In the genomic region with DNA sequence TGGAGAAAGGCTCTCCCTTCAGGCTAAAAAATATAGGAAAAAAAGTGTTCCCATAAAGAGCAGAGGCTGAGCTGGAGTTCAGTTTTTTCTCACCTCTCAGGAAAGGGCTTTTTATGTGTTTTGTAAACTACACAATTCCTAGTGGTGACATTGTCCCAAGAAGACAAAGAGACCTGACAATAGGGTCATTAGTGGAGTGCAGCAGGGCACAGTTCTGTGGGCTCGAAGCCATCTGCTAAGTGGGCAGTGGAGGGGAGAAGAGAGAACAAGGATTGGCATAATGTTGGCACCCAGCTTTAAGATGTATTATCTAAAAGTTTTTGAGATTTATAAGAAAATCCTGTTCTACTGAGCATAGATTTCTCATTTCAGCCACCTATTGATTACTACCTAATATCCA, we compare ENCODE assay signal across 2 cellular contexts.
TF ChIP-seq lines count a peak whose summit lies in the region.

No MANE protein-coding gene starts in this region.

TF ChIP-seq in GM23338, 12 proteins besides CTCF, POLR2A, EP300 and RAD21 (continues in another document):
- TF ChIP-seq, protein P1, sequence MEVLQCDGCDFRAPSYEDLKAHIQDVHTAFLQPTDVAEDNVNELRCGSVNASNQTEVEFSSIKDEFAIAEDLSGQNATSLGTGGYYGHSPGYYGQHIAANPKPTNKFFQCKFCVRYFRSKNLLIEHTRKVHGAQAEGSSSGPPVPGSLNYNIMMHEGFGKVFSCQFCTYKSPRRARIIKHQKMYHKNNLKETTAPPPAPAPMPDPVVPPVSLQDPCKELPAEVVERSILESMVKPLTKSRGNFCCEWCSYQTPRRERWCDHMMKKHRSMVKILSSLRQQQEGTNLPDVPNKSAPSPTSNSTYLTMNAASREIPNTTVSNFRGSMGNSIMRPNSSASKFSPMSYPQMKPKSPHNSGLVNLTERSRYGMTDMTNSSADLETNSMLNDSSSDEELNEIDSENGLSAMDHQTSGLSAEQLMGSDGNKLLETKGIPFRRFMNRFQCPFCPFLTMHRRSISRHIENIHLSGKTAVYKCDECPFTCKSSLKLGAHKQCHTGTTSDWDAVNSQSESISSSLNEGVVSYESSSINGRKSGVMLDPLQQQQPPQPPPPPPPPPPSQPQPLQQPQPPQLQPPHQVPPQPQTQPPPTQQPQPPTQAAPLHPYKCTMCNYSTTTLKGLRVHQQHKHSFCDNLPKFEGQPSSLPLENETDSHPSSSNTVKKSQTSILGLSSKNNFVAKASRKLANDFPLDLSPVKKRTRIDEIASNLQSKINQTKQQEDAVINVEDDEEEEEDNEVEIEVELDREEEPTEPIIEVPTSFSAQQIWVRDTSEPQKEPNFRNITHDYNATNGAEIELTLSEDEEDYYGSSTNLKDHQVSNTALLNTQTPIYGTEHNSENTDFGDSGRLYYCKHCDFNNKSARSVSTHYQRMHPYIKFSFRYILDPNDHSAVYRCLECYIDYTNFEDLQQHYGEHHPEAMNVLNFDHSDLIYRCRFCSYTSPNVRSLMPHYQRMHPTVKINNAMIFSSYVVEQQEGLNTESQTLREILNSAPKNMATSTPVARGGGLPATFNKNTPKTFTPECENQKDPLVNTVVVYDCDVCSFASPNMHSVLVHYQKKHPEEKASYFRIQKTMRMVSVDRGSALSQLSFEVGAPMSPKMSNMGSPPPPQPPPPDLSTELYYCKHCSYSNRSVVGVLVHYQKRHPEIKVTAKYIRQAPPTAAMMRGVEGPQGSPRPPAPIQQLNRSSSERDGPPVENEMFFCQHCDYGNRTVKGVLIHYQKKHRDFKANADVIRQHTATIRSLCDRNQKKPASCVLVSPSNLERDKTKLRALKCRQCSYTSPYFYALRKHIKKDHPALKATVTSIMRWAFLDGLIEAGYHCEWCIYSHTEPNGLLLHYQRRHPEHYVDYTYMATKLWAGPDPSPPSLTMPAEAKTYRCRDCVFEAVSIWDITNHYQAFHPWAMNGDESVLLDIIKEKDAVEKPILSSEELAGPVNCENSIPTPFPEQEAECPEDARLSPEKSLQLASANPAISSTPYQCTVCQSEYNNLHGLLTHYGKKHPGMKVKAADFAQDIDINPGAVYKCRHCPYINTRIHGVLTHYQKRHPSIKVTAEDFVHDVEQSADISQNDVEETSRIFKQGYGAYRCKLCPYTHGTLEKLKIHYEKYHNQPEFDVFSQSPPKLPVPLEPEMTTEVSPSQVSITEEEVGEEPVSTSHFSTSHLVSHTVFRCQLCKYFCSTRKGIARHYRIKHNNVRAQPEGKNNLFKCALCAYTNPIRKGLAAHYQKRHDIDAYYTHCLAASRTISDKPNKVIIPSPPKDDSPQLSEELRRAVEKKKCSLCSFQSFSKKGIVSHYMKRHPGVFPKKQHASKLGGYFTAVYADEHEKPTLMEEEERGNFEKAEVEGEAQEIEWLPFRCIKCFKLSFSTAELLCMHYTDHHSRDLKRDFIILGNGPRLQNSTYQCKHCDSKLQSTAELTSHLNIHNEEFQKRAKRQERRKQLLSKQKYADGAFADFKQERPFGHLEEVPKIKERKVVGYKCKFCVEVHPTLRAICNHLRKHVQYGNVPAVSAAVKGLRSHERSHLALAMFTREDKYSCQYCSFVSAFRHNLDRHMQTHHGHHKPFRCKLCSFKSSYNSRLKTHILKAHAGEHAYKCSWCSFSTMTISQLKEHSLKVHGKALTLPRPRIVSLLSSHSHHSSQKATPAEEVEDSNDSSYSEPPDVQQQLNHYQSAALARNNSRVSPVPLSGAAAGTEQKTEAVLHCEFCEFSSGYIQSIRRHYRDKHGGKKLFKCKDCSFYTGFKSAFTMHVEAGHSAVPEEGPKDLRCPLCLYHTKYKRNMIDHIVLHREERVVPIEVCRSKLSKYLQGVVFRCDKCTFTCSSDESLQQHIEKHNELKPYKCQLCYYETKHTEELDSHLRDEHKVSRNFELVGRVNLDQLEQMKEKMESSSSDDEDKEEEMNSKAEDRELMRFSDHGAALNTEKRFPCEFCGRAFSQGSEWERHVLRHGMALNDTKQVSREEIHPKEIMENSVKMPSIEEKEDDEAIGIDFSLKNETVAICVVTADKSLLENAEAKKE (CRISPR knock-in tag; IDR thresholded peaks at IDR 0.05) = no peak
- TF ChIP-seq EZH2phosphoT487 (IDR thresholded peaks at IDR 0.05; ENCODE audit: unreplicated experiment) = no peak
- TF ChIP-seq STAT1 (IDR thresholded peaks at IDR 0.05; ENCODE audit: unreplicated experiment) = no peak
- TF ChIP-seq POLR2AphosphoS5 (IDR thresholded peaks at IDR 0.05; ENCODE audit: low read depth) = no peak
- TF ChIP-seq, protein P2, sequence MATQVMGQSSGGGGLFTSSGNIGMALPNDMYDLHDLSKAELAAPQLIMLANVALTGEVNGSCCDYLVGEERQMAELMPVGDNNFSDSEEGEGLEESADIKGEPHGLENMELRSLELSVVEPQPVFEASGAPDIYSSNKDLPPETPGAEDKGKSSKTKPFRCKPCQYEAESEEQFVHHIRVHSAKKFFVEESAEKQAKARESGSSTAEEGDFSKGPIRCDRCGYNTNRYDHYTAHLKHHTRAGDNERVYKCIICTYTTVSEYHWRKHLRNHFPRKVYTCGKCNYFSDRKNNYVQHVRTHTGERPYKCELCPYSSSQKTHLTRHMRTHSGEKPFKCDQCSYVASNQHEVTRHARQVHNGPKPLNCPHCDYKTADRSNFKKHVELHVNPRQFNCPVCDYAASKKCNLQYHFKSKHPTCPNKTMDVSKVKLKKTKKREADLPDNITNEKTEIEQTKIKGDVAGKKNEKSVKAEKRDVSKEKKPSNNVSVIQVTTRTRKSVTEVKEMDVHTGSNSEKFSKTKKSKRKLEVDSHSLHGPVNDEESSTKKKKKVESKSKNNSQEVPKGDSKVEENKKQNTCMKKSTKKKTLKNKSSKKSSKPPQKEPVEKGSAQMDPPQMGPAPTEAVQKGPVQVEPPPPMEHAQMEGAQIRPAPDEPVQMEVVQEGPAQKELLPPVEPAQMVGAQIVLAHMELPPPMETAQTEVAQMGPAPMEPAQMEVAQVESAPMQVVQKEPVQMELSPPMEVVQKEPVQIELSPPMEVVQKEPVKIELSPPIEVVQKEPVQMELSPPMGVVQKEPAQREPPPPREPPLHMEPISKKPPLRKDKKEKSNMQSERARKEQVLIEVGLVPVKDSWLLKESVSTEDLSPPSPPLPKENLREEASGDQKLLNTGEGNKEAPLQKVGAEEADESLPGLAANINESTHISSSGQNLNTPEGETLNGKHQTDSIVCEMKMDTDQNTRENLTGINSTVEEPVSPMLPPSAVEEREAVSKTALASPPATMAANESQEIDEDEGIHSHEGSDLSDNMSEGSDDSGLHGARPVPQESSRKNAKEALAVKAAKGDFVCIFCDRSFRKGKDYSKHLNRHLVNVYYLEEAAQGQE (IDR thresholded peaks at IDR 0.05; ENCODE audit: unreplicated experiment) = no peak
- TF ChIP-seq CREB1 (CRISPR knock-in tag; IDR thresholded peaks at IDR 0.05; ENCODE audit: low read depth) = no peak
- TF ChIP-seq EZH2 (IDR thresholded peaks at IDR 0.05; ENCODE audit: low read depth, unreplicated experiment) = no peak
- no peak for TF ChIP-seq NANOG (IDR thresholded peaks at IDR 0.05; ENCODE audit: borderline replicate concordance)
- TF ChIP-seq, protein P3, sequence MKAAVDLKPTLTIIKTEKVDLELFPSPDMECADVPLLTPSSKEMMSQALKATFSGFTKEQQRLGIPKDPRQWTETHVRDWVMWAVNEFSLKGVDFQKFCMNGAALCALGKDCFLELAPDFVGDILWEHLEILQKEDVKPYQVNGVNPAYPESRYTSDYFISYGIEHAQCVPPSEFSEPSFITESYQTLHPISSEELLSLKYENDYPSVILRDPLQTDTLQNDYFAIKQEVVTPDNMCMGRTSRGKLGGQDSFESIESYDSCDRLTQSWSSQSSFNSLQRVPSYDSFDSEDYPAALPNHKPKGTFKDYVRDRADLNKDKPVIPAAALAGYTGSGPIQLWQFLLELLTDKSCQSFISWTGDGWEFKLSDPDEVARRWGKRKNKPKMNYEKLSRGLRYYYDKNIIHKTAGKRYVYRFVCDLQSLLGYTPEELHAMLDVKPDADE (IDR thresholded peaks at IDR 0.05) = no peak
- TF ChIP-seq ZNF114 (CRISPR knock-in tag; IDR thresholded peaks at IDR 0.05) = no peak

TF ChIP-seq in neural cell, 6 proteins besides CTCF, POLR2A, EP300 and RAD21 (continued from another document):
- TF ChIP-seq POLR2AphosphoS5 (IDR thresholded peaks at IDR 0.05) (no peak), TAF1 (IDR thresholded peaks at IDR 0.05; ENCODE audit: low read depth) (no peak), MXI1 (conservative IDR thresholded peaks at IDR 0.05; ENCODE audit: poor library complexity, severe bottlenecking) (no peak), EZH2 (IDR thresholded peaks at IDR 0.05; ENCODE audit: borderline replicate concordance, insufficient read depth, low read length, poor library complexity, severe bottlenecking) (no peak)
